In genomic region chr1:153790282-153790995, GRCh38 we compare ENCODE assay signal across 9 cellular contexts. TPM values are rescaled to one million over a fixed set of nuclear protein-coding genes. Genes with fewer than 3 reads are reported as not detected.
A peak's percentile ranks its signal among the peaks of the same experiment; 100 is the strongest.
DNase-seq lines count a peak whose midpoint lies in the region; ATAC-seq, FAIRE-seq and TF ChIP-seq lines count a peak whose summit lies in the region.
"Had no signal": no experiment of that assay in that cellular context is flagged by ENCODE, and none has a peak within 500 bp of the region (broad histone marks: within the 10 kb centered on the region; RNA-seq: fewer than 3 reads in every experiment).

No MANE protein-coding gene starts in this region.

- RAD21 ChIA-PET in GM12878 (lab: Charles Lee; ENCODE audit: unreplicated experiment): interaction anchor here (1.0 to 1.7 kb wide), 4 partner anchors 15 to 155 kb away, joined by 3 to 6 read pairs (median 4); partner anchors contain the start of gene SLC27A3

- CTCF ChIA-PET in GM12878 (lab: Yijun Ruan, JAX): interaction anchor here (0.6 to 4.0 kb wide), 8 partner anchors 15 to 412 kb away, joined by 3 to 20 read pairs (median 3); partner anchors contain the start of genes DENND4B, RAB13 and SLC27A3

- H3K27ac ChIP-seq in GM12878 (ENCODE audit: control insufficient read depth, insufficient read depth) (peak overlapping the region; percentile 91), stomach smooth muscle (ENCODE audit: low read length) (peak overlapping the region; percentile 99)

- FAIRE-seq in GM12878 (lab: Jason Lieb, UNC): no peak

- H3K4me1 ChIP-seq in GM12878 (ENCODE audit: control insufficient read depth, insufficient read depth, low read length): peaks cover 34% of the 10 kb centered on the region
- peaks cover 30% of the 10 kb centered on the region for H3K4me1 ChIP-seq in stomach smooth muscle (ENCODE audit: control insufficient read depth, insufficient read depth, low read length)

- POLR2A ChIA-PET in GM12878 (lab: Charles Lee): interaction anchor here (0.8 kb wide), 1 partner anchor 199 kb away, joined by 5 read pairs; the partner anchor contains the start of gene RPS27

- in situ Hi-C loops in GM12878 (cut with MboI): loop anchor here (10.0 kb wide), 1 partner anchor 194 kb away; the partner anchor contains the start of gene RAB13

- H3K9me3 ChIP-seq in MG63 (no peaks in the 10 kb centered on the region; the same call in 1 of the 2 replicates), GM12878 (replicated peaks; ENCODE audit: control insufficient read depth, insufficient read depth, low read length) (no peaks in the 10 kb centered on the region), stomach smooth muscle (ENCODE audit: control insufficient read depth in 2 of 2, low read length in 2 of 2) (no peaks in the 10 kb centered on the region)

- H3K4me2 ChIP-seq in GM12878 (ENCODE audit: control insufficient read depth, insufficient read depth): peak overlapping the region; percentile 76

- ATAC-seq in GM12878 (peak; percentile 24), left colon (peak; percentile 44), GM21528 (IDR thresholded peaks at IDR 0.05; ENCODE audit: low FRiP score, unreplicated experiment) (no peak), GM21786 (IDR thresholded peaks at IDR 0.05; ENCODE audit: unreplicated experiment) (no peak)
- ATAC-seq: Panc1 had no signal

- WGBS in GM12878 (ENCODE audit: insufficient coverage, insufficient replicate concordance, low lambda C conversion rate, missing lambda C conversion rate): 80% methylated on average over 16 of the region's 16 CpGs

- DNase-seq in MG63: peak; percentile 72
- no peak for DNase-seq in GM12878 (ENCODE audit: low read depth, low spot score)
- DNase-seq in left colon: peak; percentile 52 to 81
- no peak for DNase-seq in ecto neural progenitor cell (ENCODE audit: low spot score)

- BruUV-seq in GM12878 (replicated peaks; lab: Mats Ljungman, UMichigan): TSS peak; percentile 85

- TF ChIP-seq RAD21 in GM12878 (IDR thresholded peaks at IDR 0.05; ENCODE audit: insufficient read depth, low read depth, low read length): no peak

- no peaks in the 10 kb centered on the region for H4K20me1 ChIP-seq in GM12878 (ENCODE audit: control insufficient read depth, insufficient read depth)

- H3K4me3 ChIP-seq in GM08714 (ENCODE audit: low read length): peak overlapping the region; percentile 32; the same call in 1 of the 2 replicates
- H3K4me3 ChIP-seq in MG63: peak overlapping the region; percentile 6; the same call in 1 of the 2 replicates
- H3K4me3 ChIP-seq in GM12878: 0 out of 2 replicates have a peak overlapping the region, but pooled peaks have one; percentile 2
- peak overlapping the region; percentile 68 to 84 for H3K4me3 ChIP-seq in stomach smooth muscle (ENCODE audit: low read length in 2 of 2)

- no peak for TF ChIP-seq POLR2A in GM12878 (IDR thresholded peaks at IDR 0.05; ENCODE audit: low read depth, low read length)

- H3K79me2 ChIP-seq in GM12878 (ENCODE audit: control insufficient read depth, insufficient read depth, low read length): no peaks in the 10 kb centered on the region

- H3K36me3 ChIP-seq in MG63 (no peaks in the 10 kb centered on the region), GM12878 (ENCODE audit: control insufficient read depth in 2 of 2, insufficient read depth in 2 of 2, low read length in 1 of 2) (no peaks in the 10 kb centered on the region), stomach smooth muscle (ENCODE audit: control insufficient read depth in 2 of 2, insufficient read depth in 2 of 2, low read length in 2 of 2) (no peaks in the 10 kb centered on the region)

- H3K9ac ChIP-seq in GM12878 (ENCODE audit: control insufficient read depth, insufficient read depth, low read length) (peak overlapping the region; percentile 31), stomach smooth muscle (ENCODE audit: low read length in 2 of 2) (peak overlapping the region; percentile 86 to 94)

- H2AFZ ChIP-seq in GM12878 (ENCODE audit: control insufficient read depth, low read depth, low read length): peak overlapping the region; percentile 79

- H3K27me3 ChIP-seq in MG63 (no peaks in the 10 kb centered on the region), GM12878 (replicated peaks in 1 of 2; ENCODE audit: control insufficient read depth in 2 of 2, insufficient read depth in 2 of 2, low read length in 1 of 2) (no peaks in the 10 kb centered on the region), stomach smooth muscle (ENCODE audit: control insufficient read depth in 1 of 2, insufficient read depth in 2 of 2, low read length in 2 of 2) (no peaks in the 10 kb centered on the region)

- intact Hi-C loops in GM12878 (cut with micrococcal nuclease; ENCODE audit: unreplicated experiment): no loop called here
- intact Hi-C loops in left colon (cut with DNase I, micrococcal nuclease): loop anchor here (10.0 kb wide), 1 partner anchor 194 kb away; the partner anchor contains the start of gene RAB13 (in 2 of the 2)

- TF ChIP-seq CTCF in GM12878 (IDR thresholded peaks at IDR 0.05 in 2 of 3, conservative IDR thresholded peaks at IDR 0.05 in 1 of 3; ENCODE audit: control insufficient read depth in 2 of 3, extremely low read depth in 1 of 3, insufficient read depth in 1 of 3, low read depth in 3 of 3, low read length in 3 of 3): no peak

- TF ChIP-seq EP300 in GM12878 (IDR thresholded peaks at IDR 0.05; ENCODE audit: borderline replicate concordance in 1 of 2, control insufficient read depth in 1 of 2, low read depth in 2 of 2, low read length in 2 of 2): no peak

- SMC1A ChIA-PET in GM12878 (lab: Charles Lee; ENCODE audit: uncharacterized antibody, unreplicated experiment): interaction anchor here (0.9 to 3.5 kb wide), 6 partner anchors 15 to 197 kb away, joined by 3 to 21 read pairs (median 4); partner anchors contain the start of genes JTB and RAB13

TF ChIP-seq in GM12878, 131 proteins besides CTCF, POLR2A, EP300 and RAD21 (continues in another document):
- no peak for TF ChIP-seq SMAD1 (IDR thresholded peaks at IDR 0.05; ENCODE audit: low read depth, partially characterized antibody)
- no peak for TF ChIP-seq SREBF2 (IDR thresholded peaks at IDR 0.05; ENCODE audit: low read length)
- TF ChIP-seq MEF2B (IDR thresholded peaks at IDR 0.05; ENCODE audit: partially characterized antibody, poor library complexity, severe bottlenecking): no peak
- TF ChIP-seq ZNF384 (IDR thresholded peaks at IDR 0.05; ENCODE audit: borderline replicate concordance, low read depth, low read length): no peak
- no peak for TF ChIP-seq TBL1XR1 (IDR thresholded peaks at IDR 0.05; ENCODE audit: low read depth, low read length)
- peak; percentile 41; the same call in 1 of the 2 replicates for TF ChIP-seq EED (IDR thresholded peaks at IDR 0.05; ENCODE audit: low read depth)
- no peak for TF ChIP-seq RUNX3 (IDR thresholded peaks at IDR 0.05; ENCODE audit: low read length)
- TF ChIP-seq SMARCA5 (IDR thresholded peaks at IDR 0.05): peak; percentile 10; the same call in 1 of the 2 replicates

RNA-seq across cellular contexts. Expression of gene SLC27A3, which starts 15.2 kb away (rescaled TPM):
- 1.3 and 3.3 TPM in 2 replicates for total RNA-seq in MG63 (2014; rRNA removed; shearing (Covaris generic); ENCODE audit: low replicate concordance)
- 4.3 and 4.5 TPM in 2 replicates for total RNA-seq in GM12878 (2013; cell fraction: nucleolus; rRNA removed)
- total RNA-seq in GM12878 (2014; rRNA removed) (9.4 and 12.4 TPM in 2 replicates), GM12878 (2014; rRNA removed; fragmentation: Illumina TruSeq; extraction: Trizol) (8.8 and 9.3 TPM in 2 replicates), GM12878 (2021) (11.4 and 11.9 TPM in 2 replicates), left colon (10 to 100 TPM; 22.5 to 24.8 TPM)
- polyA plus RNA-seq in GM12878 (2011; ENCODE audit: low read depth): 3.9 TPM
- polyA plus RNA-seq in GM12878 (2011; rRNA removed) (2.5 and 4.6 TPM in 2 replicates), GM12878 (2014; fragmentation: Illumina TruSeq; extraction: Trizol) (8.2 and 10.8 TPM in 2 replicates), GM12878 (2014; fragmentation: Nextera tagmentation; extraction: Ambion mirVana) (1 to 10 TPM; 2.6 to 5.1 TPM), GM12878 (2014; rRNA removed) (15.4 and 18.1 TPM in 2 replicates), GM12878 (2016; fragmentation: Nextera tagmentation; extraction: Ambion mirVana) (1 to 10 TPM; 7.2 to 7.8 TPM)
- 5.6 and 5.9 TPM in 2 replicates for polyA plus RNA-seq in GM12878 (2011; cell fraction: cytosol; rRNA removed)
- polyA plus RNA-seq in GM12878 (2011; cell fraction: nucleus; rRNA removed): 53.6 and 57.2 TPM in 2 replicates
- polyA plus RNA-seq in GM12878 (2012): 8.0 and 10.8 TPM in 2 replicates
- 2.2 TPM in 2 replicates for polyA minus RNA-seq in GM12878 (2011; rRNA and poly(A)+ RNA removed)
- polyA minus RNA-seq in GM12878 (2011; cell fraction: cytosol; rRNA and poly(A)+ RNA removed): 1.3 and 1.6 TPM in 2 replicates
- 3.6 and 7.3 TPM in 2 replicates for polyA minus RNA-seq in GM12878 (2011; cell fraction: nucleus; rRNA and poly(A)+ RNA removed)

Comparison
In these comparisons a context has a peak if more than half of its experiments do, and no peak if none do; other contexts are left out.
1. H3K4me3 ChIP-seq: peak in every context shown above with its lines; median percentile 76 in stomach smooth muscle; 32 in GM08714; 6 in MG63; 2 in GM12878.
2. DNase-seq: peak in MG63 (single experiment) and left colon (2 of 2); none in GM12878 (single experiment) and ecto neural progenitor cell (single experiment).
3. ATAC-seq: peak in GM12878 (single experiment) and left colon (single experiment); none in GM21528 (single experiment) and GM21786 (single experiment).